8 cellular contexts compared by ENCODE assay signal in the genomic region with DNA sequence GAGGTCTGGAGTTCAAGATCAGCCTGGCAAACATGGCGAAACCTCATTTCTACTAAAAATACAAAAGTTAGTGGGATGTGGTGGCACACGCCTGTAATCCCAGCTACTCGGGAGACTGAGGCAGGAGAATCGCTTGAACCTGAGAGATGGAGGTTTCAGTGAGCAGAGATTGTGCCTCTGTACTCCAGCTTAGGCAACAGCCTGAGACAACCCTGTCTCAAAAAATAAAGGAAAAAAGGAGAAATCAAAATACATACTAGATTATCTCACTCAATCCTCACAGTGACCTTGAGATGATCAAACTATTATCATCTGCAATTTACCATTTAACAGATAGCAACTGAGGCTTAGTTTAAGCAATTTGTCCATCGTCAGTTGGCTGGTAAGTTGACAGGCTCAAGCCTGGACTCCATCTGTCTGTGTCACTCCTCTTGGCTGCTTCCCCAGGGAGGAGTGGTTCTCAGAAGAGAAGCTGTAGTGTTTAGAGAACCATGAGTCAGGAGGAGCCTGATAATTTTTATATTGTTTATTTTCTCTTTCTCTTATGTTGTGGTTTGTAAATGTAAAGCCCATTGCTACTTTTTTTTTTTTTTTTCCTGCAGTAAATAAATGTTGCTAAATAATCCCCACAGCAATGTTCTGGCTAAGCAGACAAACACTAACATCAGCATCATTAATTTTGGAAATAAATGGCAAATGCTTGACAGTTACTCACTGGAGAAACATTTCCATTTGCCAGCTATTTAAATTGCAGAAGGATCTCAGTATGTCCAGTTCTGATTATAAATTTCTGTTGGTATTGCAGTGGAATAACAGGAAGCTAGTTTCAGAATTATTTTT. TPM values are rescaled to one million over a fixed set of nuclear protein-coding genes. Genes with fewer than 3 reads are reported as not detected.
DNase-seq lines count a peak whose midpoint lies in the region; ATAC-seq and TF ChIP-seq lines count a peak whose summit lies in the region.
"Not testable (repeated sequence)": the region's sequence is repeated elsewhere in the genome, so short reads cannot be mapped to it uniquely, and the experiment has no call there.

No MANE protein-coding gene starts in this region.

- 69 to 80% methylated on average over 5 of the region's 5 CpGs for WGBS in lower leg skin, 2 donors
- 60 to 61% methylated on average over 5 of the region's 5 CpGs for WGBS in aorta, 2 donors

- not testable (repeated sequence) for TF ChIP-seq POLR2A in lower leg skin (IDR thresholded peaks at IDR 0.05)

- H3K4me3 ChIP-seq in SJSA1; cardiac fibroblast (replicated peaks in 1 of 2; ENCODE audit: low read depth in 2 of 2, low read length in 2 of 2); lower leg skin (ENCODE audit: low read depth, poor library complexity, severe bottlenecking); aorta (ENCODE audit: low read length in 2 of 2): not testable (repeated sequence)

- peaks cover 11% of the 10 kb centered on the region for H3K4me1 ChIP-seq in SJSA1 (replicated peaks)
- H3K4me1 ChIP-seq in aorta (ENCODE audit: control insufficient read depth in 1 of 2, insufficient read depth in 2 of 2, low read length in 2 of 2) = not testable (repeated sequence)

- not testable (repeated sequence) for H3K36me3 ChIP-seq in SJSA1; aorta (ENCODE audit: control insufficient read depth in 1 of 2, insufficient read depth in 2 of 2, low read length in 1 of 2)

- TF ChIP-seq CTCF in cardiac fibroblast (IDR thresholded peaks at IDR 0.05; ENCODE audit: low read depth, low read length); lower leg skin (IDR thresholded peaks at IDR 0.05): not testable (repeated sequence)

- intact Hi-C loops in lower leg skin (cut with DNase I; ENCODE audit: low total_unique reads); aorta (cut with DNase I): not testable (repeated sequence)

- DNase-seq in DMS153 treated with DMSO at 0.1 percent for 48 hours (lab: John Stamatoyannopoulos, UW; ENCODE audit: unreplicated experiment) (peak; percentile 29), NCI-H1694 (lab: John Stamatoyannopoulos, UW) (peak; percentile 47), SJSA1 (ENCODE audit: low read depth in 1 of 2, low spot score in 2 of 2) (peak; percentile 80 to 83), cardiac fibroblast (ENCODE audit: low read depth in 2 of 2) (peak; percentile 80 to 89), foreskin melanocyte (peak; percentile 69), lower leg skin (ENCODE audit: low spot score in 2 of 2) (peak; percentile 63 to 86), putamen (ENCODE audit: low spot score) (peak; percentile 78), aorta (peak in 1 of 2 donors; percentile 72)

- not testable (repeated sequence) for H3K27me3 ChIP-seq in SJSA1 (replicated peaks); aorta (ENCODE audit: control insufficient read depth in 1 of 2, insufficient read depth in 2 of 2, low read length in 1 of 2)

- not testable (repeated sequence) for H3K9me3 ChIP-seq in SJSA1 (replicated peaks); aorta (ENCODE audit: control insufficient read depth, low read length)

- ATAC-seq in aorta (ENCODE audit: low FRiP score) = peak; percentile 81

- H3K27ac ChIP-seq in SJSA1 = peak overlapping the region; percentile 46
- H3K27ac ChIP-seq in aorta (ENCODE audit: low read depth in 1 of 2, low read length in 2 of 2) = not testable (repeated sequence)

RNA-seq across cellular contexts. Expression of a gene that starts 46.4 kb away (rescaled TPM):
- total RNA-seq in SJSA1 (2014; rRNA removed; shearing (Covaris generic)) = 17.3 and 23.0 TPM in 2 replicates
- total RNA-seq in lower leg skin (10 to 100 TPM; 11.2 to 29.0 (median 17.3) TPM), aorta (10 to 100 TPM; 11.1 to 15.9 TPM)
- polyA plus RNA-seq in aorta = 1 to 10 TPM; 3.9 to 8.9 TPM

RNA-seq across cellular contexts. Expression of a gene that starts 47.6 kb away (rescaled TPM):
- total RNA-seq in SJSA1 (2014; rRNA removed; shearing (Covaris generic)) = 130 and 158 TPM in 2 replicates
- total RNA-seq in lower leg skin (100 to 1,000 TPM in 2 of 4 donors, 10 to 100 TPM in 2; 96.6 to 125 (median 107) TPM), aorta (100 to 1,000 TPM; 138 to 242 TPM)
- 100 to 1,000 TPM; 263 to 283 TPM for polyA plus RNA-seq in aorta
